In the genomic region with DNA sequence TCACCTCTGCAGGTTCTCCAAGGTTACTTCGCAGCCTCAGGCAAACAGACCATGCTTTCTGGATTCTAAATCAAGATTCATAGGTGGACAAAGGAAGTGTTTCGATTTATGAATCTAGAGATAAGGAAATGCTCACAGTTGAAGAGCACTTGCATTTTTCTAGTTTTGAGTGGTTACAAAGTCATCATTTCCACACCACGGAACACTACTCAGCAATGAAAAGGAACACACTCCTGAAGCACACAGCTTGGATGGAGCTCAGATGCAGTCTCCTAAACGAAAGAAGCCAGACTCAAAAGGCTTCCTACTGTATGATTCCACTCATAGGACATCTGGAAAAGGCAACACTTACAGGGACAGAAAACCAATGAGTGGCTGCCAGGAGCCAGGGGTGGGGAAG, we compare ENCODE assay signal across 23 cellular contexts. TPM values are rescaled to one million over a fixed set of nuclear protein-coding genes. Genes with fewer than 3 reads are reported as not detected.
"Had no signal": no experiment of that assay in that cellular context is flagged by ENCODE, and none has a peak within 500 bp of the region (broad histone marks: within the 10 kb centered on the region; RNA-seq: fewer than 3 reads in every experiment).

No MANE protein-coding gene starts in this region.

- ATAC-seq: foreskin keratinocyte; natural killer cell treated with Interleukin-12 subunit alpha and Interleukin-12 subunit beta and Interleukin-15 and Interleukin-18, amount 100 ng/mL, for 72 hours; stimulated activated naive CD8-positive, alpha-beta T cell treated with anti-CD3 and anti-CD28 coated beads, Interleukin-15, amount 100 ng/mL, for 72 hours had no signal

- H3K9me3 ChIP-seq: neutrophil, ovary, prostate gland, right atrium auricular region, suprapubic skin, tibial nerve, vagina had no signal

- H3K4me3 ChIP-seq: ovary, prostate gland, right atrium auricular region, suprapubic skin, tibial nerve, vagina had no signal

- H3K27me3 ChIP-seq: foreskin keratinocyte, neutrophil, ovary, right atrium auricular region, suprapubic skin, tibial nerve, vagina had no signal

- H3K36me3 ChIP-seq: neutrophil, ovary, prostate gland, right atrium auricular region, suprapubic skin, tibial nerve, vagina had no signal

- DNase-seq: activated CD4-positive, alpha-beta memory T cell treated with anti-CD3 and anti-CD28 coated beads for 36 hours; activated CD4-positive, alpha-beta T cell treated with anti-CD3 and anti-CD28 coated beads for 48 hours; activated naive CD4-positive, alpha-beta T cell treated with anti-CD3 and anti-CD28 coated beads for 36 hours; activated naive CD8-positive, alpha-beta T cell treated with anti-CD3 and anti-CD28 coated beads, Interleukin-2, amount 10 ng/mL, durations not matched to agents 7 days and 5 days; activated T-cell treated with anti-CD3 and anti-CD28 coated beads, Interleukin-2, amount 50 U/mL, for 48 hours; amniotic stem cell; foreskin keratinocyte; kidney; mammary epithelial cell; midbrain; ovary; stimulated activated CD4-positive, alpha-beta T cell treated with anti-CD3 and anti-CD28 coated beads, Interleukin-12 subunit alpha, Interleukin-12 subunit beta, amount 100 ng/mL, for 4 hours; stimulated activated naive CD8-positive, alpha-beta T cell treated with anti-CD3 and anti-CD28 coated beads, Interleukin-15, amount 100 ng/mL, for 72 hours; T1000 had no signal

- H3K27ac ChIP-seq: epithelial cell of prostate, foreskin keratinocyte, neutrophil, ovary, prostate gland, right atrium auricular region, suprapubic skin, tibial nerve, vagina had no signal

- FAIRE-seq: kidney had no signal

- H3K4me1 ChIP-seq: right atrium auricular region, tibial nerve had no signal

RNA-seq across cellular contexts. Expression of gene SDC1, which starts 31.7 kb away (rescaled TPM):
- total RNA-seq: natural killer cell treated with Interleukin-12 subunit alpha and Interleukin-12 subunit beta and Interleukin-15 and Interleukin-18, amount 100 ng/mL, for 72 hours; T-helper 1 cell treated with Interleukin-12 subunit alpha and Interleukin-12 subunit beta and Interleukin-4 antibody, amounts not matched to agents 30 ng/mL and 1 ng/mL, for 36 hours had no signal
